38 cellular contexts compared by ENCODE assay signal in genomic region chr5:35971878-35972210, GRCh38. TPM values are rescaled to one million over a fixed set of nuclear protein-coding genes. Genes with fewer than 3 reads are reported as not detected.
"Had no signal": no experiment of that assay in that cellular context is flagged by ENCODE, and none has a peak within 500 bp of the region (broad histone marks: within the 10 kb centered on the region; RNA-seq: fewer than 3 reads in every experiment).

No MANE protein-coding gene starts in this region.

- H3K4me2 ChIP-seq: KMS-11 had no signal

- DNase-seq: Karpas-422, Kasumi-1, KG1, MG63, MM.1S, MV-4-11, NCI-H1048, NCI-H1092, NCI-H1092 treated with DMSO at 0.1 percent for 48 hours, NCI-H1105, NCI-H1105 treated with DMSO at 0.1 percent for 48 hours, NCI-H1417, NCI-H1417 treated with DMSO at 0.1 percent for 48 hours, NCI-H1436, NCI-H1436 treated with DMSO at 0.1 percent for 48 hours, NCI-H146, NCI-H1694, NCI-H1694 treated with DMSO at 0.1 percent for 48 hours, NCI-H187, NCI-H187 treated with DMSO at 0.1 percent for 48 hours, NCI-H1930, NCI-H2029, NCI-H2029 treated with DMSO at 0.1 percent for 48 hours, NCI-H2081, NCI-H2081 treated with DMSO at 0.1 percent for 48 hours, NCI-H2107, NCI-H2171, NCI-H2171 treated with DMSO at 0.1 percent for 48 hours, NCI-H2227 treated with DMSO at 0.1 percent for 48 hours, NCI-H226, NCI-H345, NCI-H446, NCI-H446 treated with DMSO at 0.1 percent for 48 hours had no signal

- H3K36me3 ChIP-seq: MG63 had no signal

- H3K4me3 ChIP-seq: MG63 had no signal

- H3K9ac ChIP-seq: KMS-11 had no signal

- H3K27ac ChIP-seq: KMS-11 had no signal

RNA-seq across cellular contexts. Expression of gene UGT3A1, which starts 19.3 kb away (rescaled TPM):
- total RNA-seq: LHCN-M2, M059J, MCF 10A, NCI-H460 had no signal

RNA-seq across cellular contexts. Expression of gene CAPSL, which starts 33.4 kb away (rescaled TPM):
- total RNA-seq: MCF 10A, NCI-H460 had no signal
